14 cellular contexts compared by ENCODE assay signal in the genomic region with DNA sequence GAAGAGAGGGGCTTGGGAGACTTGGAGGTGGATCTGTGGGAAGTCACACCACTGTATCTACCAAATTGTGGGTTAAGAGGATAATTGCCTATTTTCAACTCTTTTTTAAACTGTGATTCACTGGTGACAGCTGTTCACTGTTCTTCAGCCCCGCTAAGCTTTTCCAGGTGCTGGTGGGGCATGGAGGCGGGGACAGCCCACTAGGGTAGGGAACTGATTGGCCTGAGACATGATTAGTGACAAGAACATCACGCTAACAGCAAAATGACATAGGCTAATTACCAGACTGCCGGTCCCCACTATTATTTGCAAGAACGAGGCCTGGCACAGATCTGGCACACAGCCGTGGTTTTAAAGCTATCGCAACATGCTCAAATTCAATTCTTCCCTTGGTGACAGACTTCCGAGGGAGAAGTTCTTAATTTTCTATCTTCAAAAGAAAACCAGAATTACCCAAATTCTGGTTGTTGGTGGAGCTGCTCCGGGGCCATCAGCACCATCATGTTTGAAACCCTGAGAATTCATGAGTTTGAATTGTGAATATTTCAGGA. TPM values are rescaled to one million over a fixed set of nuclear protein-coding genes. Genes with fewer than 3 reads are reported as not detected.
DNase-seq lines count a peak whose midpoint lies in the region; ATAC-seq, FAIRE-seq and TF ChIP-seq lines count a peak whose summit lies in the region.
"Had no signal": no experiment of that assay in that cellular context is flagged by ENCODE, and none has a peak within 500 bp of the region (broad histone marks: within the 10 kb centered on the region; RNA-seq: fewer than 3 reads in every experiment).

No MANE protein-coding gene starts in this region.

- no peak overlapping the region for H3K23ac ChIP-seq in H1 (ENCODE audit: insufficient read length)

- H2AK5ac ChIP-seq in H1 (ENCODE audit: low read depth, low read length) = no peak overlapping the region

- no peak overlapping the region for H2BK120ac ChIP-seq in H1 (replicated peaks; ENCODE audit: low read depth, low read length)

- 93% methylated on average over 9 of the region's 9 CpGs; no CpG with 5 or more reads in 1 of the 2 experiments for WGBS in H1 (ENCODE audit: extremely low coverage in 1 of 2, insufficient coverage in 1 of 2, insufficient read length in 1 of 2, insufficient replicate concordance in 2 of 2, low coverage in 1 of 2, low lambda C conversion rate in 2 of 2, missing lambda C conversion rate in 1 of 2), 2 experiments

- no peak overlapping the region for H3K14ac ChIP-seq in H1 (ENCODE audit: insufficient read length)

- TF ChIP-seq CTCF in H1 (IDR thresholded peaks at IDR 0.05; ENCODE audit: control extremely low read depth in 1 of 3, insufficient read depth in 1 of 3, low read depth in 1 of 3, low read length in 3 of 3) = no peak
- no peak for TF ChIP-seq CTCF in foreskin keratinocyte (conservative IDR thresholded peaks at IDR 0.05)

- H3K4me3 ChIP-seq in H1 (ENCODE audit: extremely low read depth in 1 of 4, insufficient read depth in 2 of 4, low read depth in 3 of 4, low read length in 4 of 4) (no peak overlapping the region), skeletal muscle satellite cell (ENCODE audit: low read length) (no peak overlapping the region)
- H3K4me3 ChIP-seq: SK-N-MC had no signal

- H2BK20ac ChIP-seq in H1 (ENCODE audit: low read length) = no peak overlapping the region

- H4K8ac ChIP-seq in H1 (ENCODE audit: extremely low read depth, insufficient read depth, low read length) = no peak overlapping the region

- no peaks in the 10 kb centered on the region for H3K9me3 ChIP-seq in H1 (ENCODE audit: insufficient read depth in 2 of 2, low read depth in 1 of 2, low read length in 1 of 2)
- no peaks in the 10 kb centered on the region for H3K9me3 ChIP-seq in skeletal muscle satellite cell (replicated peaks; ENCODE audit: low read length)

- no peaks in the 10 kb centered on the region for H4K20me1 ChIP-seq in H1 (replicated peaks in 1 of 2; ENCODE audit: control insufficient read depth in 1 of 2, insufficient read depth in 2 of 2, low read length in 2 of 2)

- no peak overlapping the region for H2BK12ac ChIP-seq in H1 (ENCODE audit: low read depth, low read length)

- H3K36me3 Mint-ChIP-seq in effector memory CD8-positive, alpha-beta T cell (ENCODE audit: insufficient read depth) = no peaks in the 10 kb centered on the region
- H3K36me3 Mint-ChIP-seq: CD4-positive, CD25-positive, alpha-beta regulatory T cell had no signal

- no peak overlapping the region for H2BK5ac ChIP-seq in H1 (ENCODE audit: low read depth, low read length)

- H3K4me2 ChIP-seq in H1 (ENCODE audit: insufficient read depth in 1 of 2, low read depth in 2 of 2, low read length in 2 of 2) (no peak overlapping the region), skeletal muscle satellite cell (ENCODE audit: low read length) (peak overlapping the region; percentile 32)

- no peak overlapping the region for H4K5ac ChIP-seq in H1 (ENCODE audit: insufficient read length, low read depth, low read length)

- DNase-seq in LHCN-M2 (ENCODE audit: low read depth) (peak; percentile 94), NCI-H2081 treated with DMSO at 0.1 percent for 48 hours (lab: John Stamatoyannopoulos, UW) (peak; percentile 96), H1 (ENCODE audit: low read depth in 1 of 2, low spot score in 2 of 2) (no peak), foreskin keratinocyte (no peak), NOMO-1 treated with DMSO at 0.1 percent for 48 hours (lab: John Stamatoyannopoulos, UW; ENCODE audit: unreplicated experiment) (no peak)
- no peak for DNase-seq in effector memory CD8-positive, alpha-beta T cell
- DNase-seq: brain microvascular endothelial cell; CD4-positive, CD25-positive, alpha-beta regulatory T cell; GDM1; kidney glomerular epithelial cell had no signal

- no peaks in the 10 kb centered on the region for H3K36me3 ChIP-seq in H1 (ENCODE audit: control insufficient read depth in 2 of 4, insufficient read depth in 4 of 4, low read length in 3 of 4)
- H3K36me3 ChIP-seq in skeletal muscle satellite cell (ENCODE audit: insufficient read depth, low read length) = no peaks in the 10 kb centered on the region
- H3K36me3 ChIP-seq: brain microvascular endothelial cell had no signal

- no peaks in the 10 kb centered on the region for H3K27me3 Mint-ChIP-seq in effector memory CD8-positive, alpha-beta T cell
- H3K27me3 Mint-ChIP-seq: activated naive CD4-positive, alpha-beta T cell treated with anti-CD3 and anti-CD28 coated beads, Interleukin-2, amount 50 U/mL, for 24 hours; CD4-positive, CD25-positive, alpha-beta regulatory T cell had no signal

- TF ChIP-seq EP300 in H1 (IDR thresholded peaks at IDR 0.05; ENCODE audit: borderline replicate concordance in 1 of 2, low read depth in 2 of 2, low read length in 2 of 2) = no peak

- TF ChIP-seq POLR2A in H1 (IDR thresholded peaks at IDR 0.05; ENCODE audit: control extremely low read depth in 1 of 2, low read depth in 2 of 2, low read length in 2 of 2) = no peak

- no peak overlapping the region for H4K91ac ChIP-seq in H1 (replicated peaks; ENCODE audit: insufficient read length, low read length)

- no peaks in the 10 kb centered on the region for H3K23me2 ChIP-seq in H1 (ENCODE audit: low read depth, low read length)

- CTCF ChIA-PET in H1 (lab: Charles Lee; ENCODE audit: partially characterized antibody) = interaction anchor here (1.0 to 2.1 kb wide), 2 partner anchors 14 to 90 kb away, joined by 3 to 6 read pairs; no protein-coding TSS in a partner anchor

- no peaks in the 10 kb centered on the region for H3K9me3 Mint-ChIP-seq in effector memory CD8-positive, alpha-beta T cell
- H3K9me3 Mint-ChIP-seq: activated naive CD4-positive, alpha-beta T cell treated with anti-CD3 and anti-CD28 coated beads, Interleukin-2, amount 50 U/mL, for 24 hours; CD4-positive, CD25-positive, alpha-beta regulatory T cell had no signal

- FAIRE-seq in H1 (lab: Jason Lieb, UNC) = no peak

- H3K56ac ChIP-seq in H1 (replicated peaks; ENCODE audit: insufficient read length, low read depth, low read length) = no peak overlapping the region

- H3K9ac ChIP-seq in H1 (replicated peaks in 1 of 4; ENCODE audit: extremely low read depth in 1 of 4, low read depth in 3 of 4, low read length in 3 of 4) (no peak overlapping the region), skeletal muscle satellite cell (ENCODE audit: low read depth, low read length) (peak overlapping the region; percentile 3)

- H2AFZ ChIP-seq in H1 (ENCODE audit: low read length) = no peak overlapping the region

- no peaks in the 10 kb centered on the region for H3K79me2 ChIP-seq in H1 (ENCODE audit: control insufficient read depth in 1 of 2, insufficient read depth in 2 of 2, low read length in 2 of 2)

- H3K27me3 ChIP-seq in H1 (replicated peaks in 1 of 4; ENCODE audit: control insufficient read depth in 3 of 4, extremely low read depth in 1 of 4, insufficient read depth in 3 of 4, low read length in 3 of 4) = peaks cover 0 to 2% (median 0%) of the 10 kb centered on the region in 4 experiments; a peak in 1 of 7 replicates
- H3K27me3 ChIP-seq in skeletal muscle satellite cell (ENCODE audit: control insufficient read depth, insufficient read depth, low read length) = no peaks in the 10 kb centered on the region
- no peaks in the 10 kb centered on the region for H3K27me3 ChIP-seq in foreskin keratinocyte
- H3K27me3 ChIP-seq: brain microvascular endothelial cell had no signal

- H3K4ac ChIP-seq in H1 (replicated peaks; ENCODE audit: insufficient read length, low read depth, low read length) = no peak overlapping the region

- no peak overlapping the region for H2BK15ac ChIP-seq in H1 (ENCODE audit: low read length)

- no peak for TF ChIP-seq RAD21 in H1 (IDR thresholded peaks at IDR 0.05 in 1 of 2, conservative IDR thresholded peaks at IDR 0.05 in 1 of 2; ENCODE audit: low read depth in 2 of 2, low read length in 2 of 2)

- peaks cover 18 to 26% of the 10 kb centered on the region in 2 donors for H3K4me1 Mint-ChIP-seq in effector memory CD8-positive, alpha-beta T cell (ENCODE audit: low read depth in 2 of 2)

- no peaks in the 10 kb centered on the region for H3K79me1 ChIP-seq in H1 (ENCODE audit: low read depth, low read length)

- ATAC-seq in foreskin keratinocyte = no peak
- no peak for ATAC-seq in effector memory CD8-positive, alpha-beta T cell (replicated peaks)

- no peak overlapping the region for H3K27ac ChIP-seq in H1 (ENCODE audit: low read depth, low read length)
- H3K27ac ChIP-seq in foreskin keratinocyte = no peak overlapping the region
- H3K27ac ChIP-seq: brain microvascular endothelial cell, SK-N-MC had no signal

- peak overlapping the region; percentile 48 for H3K18ac ChIP-seq in H1 (ENCODE audit: extremely low read depth, low read length)

- POLR2A ChIA-PET in H1 (lab: Charles Lee; ENCODE audit: partially characterized antibody) = interaction anchor here (0.5 kb wide), 1 partner anchor 2000 kb away, joined by 3 read pairs; no protein-coding TSS in a partner anchor

- H3K4me3 Mint-ChIP-seq in effector memory CD8-positive, alpha-beta T cell = no peak overlapping the region
- H3K4me3 Mint-ChIP-seq: activated naive CD4-positive, alpha-beta T cell treated with anti-CD3 and anti-CD28 coated beads, Interleukin-2, amount 50 U/mL, for 24 hours; CD4-positive, CD25-positive, alpha-beta regulatory T cell had no signal

- H3K4me1 ChIP-seq in H1 (replicated peaks in 1 of 4; ENCODE audit: control insufficient read depth in 3 of 4, insufficient read depth in 4 of 4, low read length in 3 of 4) (peaks cover 0 to 2% (median 0%) of the 10 kb centered on the region in 4 experiments; a peak in 2 of 7 replicates), skeletal muscle satellite cell (ENCODE audit: control insufficient read depth, insufficient read depth, low read length) (peaks cover 15% of the 10 kb centered on the region), foreskin keratinocyte (peaks cover 22% of the 10 kb centered on the region)

- no peak overlapping the region for H3K27ac Mint-ChIP-seq in effector memory CD8-positive, alpha-beta T cell
- H3K27ac Mint-ChIP-seq: activated naive CD4-positive, alpha-beta T cell treated with anti-CD3 and anti-CD28 coated beads, Interleukin-2, amount 50 U/mL, for 24 hours; progenitor cell of endocrine pancreas had no signal

TF ChIP-seq in H1, 55 proteins besides CTCF, POLR2A, EP300 and RAD21 (continues in another document):
- no peak for TF ChIP-seq CBX8 (IDR thresholded peaks at IDR 0.05; ENCODE audit: borderline replicate concordance, low read depth, low read length)

RNA-seq across cellular contexts. Expression of a gene that starts 18.0 kb away (rescaled TPM):
- total RNA-seq in LHCN-M2 (2014; rRNA removed) (69.2 and 100 TPM in 2 replicates), foreskin keratinocyte (160 and 175 TPM in 2 replicates)
- 23.5 TPM for polyA plus RNA-seq in LHCN-M2 (2012)
- total RNA-seq in H1 (2021; fragmentation: NEBNext Ultra II Directional; extraction: Animal tissue kit (Norgen Biotek cat#: 25700)) = 31.5 and 35.4 TPM in 2 replicates
- polyA plus RNA-seq in H1 (2011; rRNA removed) (18.7 and 21.6 TPM in 2 replicates), foreskin keratinocyte (29.6 and 32.6 TPM in 2 replicates)
- 24.3 TPM for polyA plus RNA-seq in H1 (2011; cell fraction: cytosol; rRNA removed)
- polyA plus RNA-seq in H1 (2011; cell fraction: nucleus; rRNA removed) = 23.9 TPM
- 26.9 to 34.3 TPM (median 27.8 TPM) in 4 replicates for polyA plus RNA-seq in H1 (2012, experiment 1 of 2)
- polyA plus RNA-seq in H1 (2012, experiment 2 of 2) = 1.2 TPM
- polyA plus RNA-seq in H1 (2013, experiment 1 of 2) = 14.1 TPM
- 13.7 TPM for polyA plus RNA-seq in H1 (2013, experiment 2 of 2)
- 43.4 and 72.7 TPM in 2 replicates for polyA minus RNA-seq in H1 (2011; rRNA and poly(A)+ RNA removed)
- polyA minus RNA-seq in H1 (2011; cell fraction: cytosol; rRNA and poly(A)+ RNA removed) = 24.7 TPM
- polyA minus RNA-seq in H1 (2011; cell fraction: nucleus; rRNA and poly(A)+ RNA removed) = 64.1 TPM
- 9.8 and 13.7 TPM in 2 replicates for total RNA-seq in skeletal muscle satellite cell (2012; rRNA removed)

Comparison
In these comparisons a context has a peak if more than half of its experiments do, and no peak if none do; other contexts are left out.
1. DNase-seq: peak in LHCN-M2 (single experiment) and NCI-H2081 treated with DMSO at 0.1 percent for 48 hours (single experiment); none in H1 (0 of 2), foreskin keratinocyte (0 of 2), NOMO-1 treated with DMSO at 0.1 percent for 48 hours (single experiment) and effector memory CD8-positive, alpha-beta T cell (0 of 3).